Comparison of ENCODE assay signal across 15 cellular contexts in the genomic region with DNA sequence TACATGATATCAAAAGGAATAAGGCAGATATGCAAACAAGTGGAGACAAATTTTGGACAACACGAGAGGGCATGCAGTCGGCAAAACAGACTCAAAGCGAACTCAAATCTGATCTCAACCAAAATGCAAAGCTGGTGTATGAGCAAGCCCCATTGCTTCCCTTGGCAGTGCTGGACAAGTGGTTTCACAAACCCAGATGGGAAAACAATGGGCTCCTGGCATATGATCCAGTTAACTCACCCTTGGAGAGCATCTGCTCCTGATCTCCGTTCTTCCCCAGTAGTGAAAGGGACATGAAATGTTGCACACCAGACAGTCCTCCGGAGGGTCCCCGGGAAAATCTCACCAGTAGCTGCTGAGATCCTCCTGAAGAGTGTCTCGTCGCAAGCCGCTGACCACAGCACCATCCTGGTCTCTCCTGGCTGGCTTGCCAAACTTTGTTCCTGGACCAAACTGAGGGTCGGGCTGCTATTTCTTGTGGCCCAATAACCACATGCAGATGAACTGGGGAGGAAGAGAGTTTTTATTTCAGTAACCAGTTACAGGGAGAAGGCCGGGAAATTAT.
"Had no signal": no experiment of that assay in that cellular context is flagged by ENCODE, and none has a peak within 500 bp of the region (broad histone marks: within the 10 kb centered on the region; RNA-seq: fewer than 3 reads in every experiment).

No MANE protein-coding gene starts in this region.

- H3K4me3 ChIP-seq: lung, upper lobe of right lung had no signal

- H3K27ac ChIP-seq: upper lobe of right lung, WERI-Rb-1 had no signal

- DNase-seq: activated CD4-positive, alpha-beta T cell treated with anti-CD3 and anti-CD28 coated beads for 36 hours; activated CD8-positive, alpha-beta memory T cell treated with anti-CD3 and anti-CD28 coated beads, Interleukin-2, amount 50 U/mL, for 48 hours; activated CD8-positive, alpha-beta T cell treated with anti-CD3 and anti-CD28 coated beads, Interleukin-2, amount 10 ng/mL, durations not matched to agents 7 days and 5 days; activated naive CD4-positive, alpha-beta T cell; activated naive CD8-positive, alpha-beta T cell treated with anti-CD3 and anti-CD28 coated beads, Interleukin-2, amount 50 U/mL, for 24 hours; cortex of kidney; effector CD8-positive, alpha-beta T cell; left colon; naive B cell; stimulated activated CD4-positive, alpha-beta T cell treated with anti-CD3 and anti-CD28 coated beads, Interleukin-12 subunit alpha, Interleukin-12 subunit beta, amount 100 ng/mL, for 4 hours; stimulated activated naive CD4-positive, alpha-beta T cell; T-cell; upper lobe of right lung; WERI-Rb-1 had no signal
